1 cellular context compared by ENCODE assay signal in genomic region chrX:70464051-70464450, GRCh38.
TF ChIP-seq lines count a peak whose summit lies in the region.

No MANE protein-coding gene starts in this region.

TF ChIP-seq in WTC11, 78 proteins besides CTCF, POLR2A, EP300 and RAD21 (continued from another document):
- TF ChIP-seq, protein P1, sequence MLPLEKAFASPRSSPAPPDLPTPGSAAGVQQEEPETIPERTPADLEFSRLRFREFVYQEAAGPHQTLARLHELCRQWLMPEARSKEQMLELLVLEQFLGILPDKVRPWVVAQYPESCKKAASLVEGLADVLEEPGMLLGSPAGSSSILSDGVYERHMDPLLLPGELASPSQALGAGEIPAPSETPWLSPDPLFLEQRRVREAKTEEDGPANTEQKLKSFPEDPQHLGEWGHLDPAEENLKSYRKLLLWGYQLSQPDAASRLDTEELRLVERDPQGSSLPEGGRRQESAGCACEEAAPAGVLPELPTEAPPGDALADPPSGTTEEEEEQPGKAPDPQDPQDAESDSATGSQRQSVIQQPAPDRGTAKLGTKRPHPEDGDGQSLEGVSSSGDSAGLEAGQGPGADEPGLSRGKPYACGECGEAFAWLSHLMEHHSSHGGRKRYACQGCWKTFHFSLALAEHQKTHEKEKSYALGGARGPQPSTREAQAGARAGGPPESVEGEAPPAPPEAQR (CRISPR knock-in tag; IDR thresholded peaks at IDR 0.05) = no peak
- TF ChIP-seq, protein P2, sequence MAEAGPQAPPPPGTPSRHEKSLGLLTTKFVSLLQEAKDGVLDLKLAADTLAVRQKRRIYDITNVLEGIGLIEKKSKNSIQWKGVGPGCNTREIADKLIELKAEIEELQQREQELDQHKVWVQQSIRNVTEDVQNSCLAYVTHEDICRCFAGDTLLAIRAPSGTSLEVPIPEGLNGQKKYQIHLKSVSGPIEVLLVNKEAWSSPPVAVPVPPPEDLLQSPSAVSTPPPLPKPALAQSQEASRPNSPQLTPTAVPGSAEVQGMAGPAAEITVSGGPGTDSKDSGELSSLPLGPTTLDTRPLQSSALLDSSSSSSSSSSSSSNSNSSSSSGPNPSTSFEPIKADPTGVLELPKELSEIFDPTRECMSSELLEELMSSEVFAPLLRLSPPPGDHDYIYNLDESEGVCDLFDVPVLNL (CRISPR knock-in tag; IDR thresholded peaks at IDR 0.05; ENCODE audit: borderline replicate concordance, low read depth) = no peak
- TF ChIP-seq ZNF138 (CRISPR knock-in tag; conservative IDR thresholded peaks at IDR 0.05) = no peak
